Comparison of ENCODE assay signal across 20 cellular contexts in genomic region chr21:27369962-27370578, GRCh38.
DNase-seq lines count a peak whose midpoint lies in the region; ATAC-seq, FAIRE-seq and TF ChIP-seq lines count a peak whose summit lies in the region.
"Had no signal": no experiment of that assay in that cellular context is flagged by ENCODE, and none has a peak within 500 bp of the region (broad histone marks: within the 10 kb centered on the region; RNA-seq: fewer than 3 reads in every experiment).

No MANE protein-coding gene starts in this region.

- dilution Hi-C loops in endothelial cell of umbilical vein (cut with MboI; ENCODE audit: extremely low pct_ligation_motif_present, low sequenced_read_pairs), result no loop called here

- TF ChIP-seq RAD21 in HepG2 (CRISPR knock-in tag; IDR thresholded peaks at IDR 0.05), result no peak

- intact Hi-C loops in right lobe of liver (cut with DNase I) (no loop called here), HepG2 (cut with micrococcal nuclease; ENCODE audit: unreplicated experiment) (no loop called here), endothelial cell of umbilical vein (cut with micrococcal nuclease) (loop anchor here (10.0 kb wide), 1 partner anchor 195 kb away; no protein-coding TSS in a partner anchor)

- no peak overlapping the region for H2AFZ ChIP-seq in HepG2 (ENCODE audit: low read length)
- H2AFZ ChIP-seq in endothelial cell of umbilical vein (ENCODE audit: low read depth, low read length), result no peak overlapping the region

- H3K9me3 ChIP-seq in right lobe of liver (no peaks in the 10 kb centered on the region), HepG2 (ENCODE audit: low read length) (peaks cover 99% of the 10 kb centered on the region), endothelial cell of umbilical vein (replicated peaks; ENCODE audit: control insufficient read depth, insufficient read depth, low read length) (no peaks in the 10 kb centered on the region)

- no peaks in the 10 kb centered on the region for H3K79me2 ChIP-seq in HepG2 (ENCODE audit: insufficient read depth, low read length)
- H3K79me2 ChIP-seq in endothelial cell of umbilical vein (ENCODE audit: control insufficient read depth, insufficient read depth, low read length), result no peaks in the 10 kb centered on the region

- WGBS in right lobe of liver (ENCODE audit: insufficient coverage, low coverage, low lambda C conversion rate, missing lambda C conversion rate), result 50% methylated on average over 3 of the region's 3 CpGs
- 28% methylated on average over 3 of the region's 3 CpGs for WGBS in HepG2 (ENCODE audit: low lambda C conversion rate)

- TF ChIP-seq POLR2A in right lobe of liver (IDR thresholded peaks at IDR 0.05) (no peak), HepG2 (IDR thresholded peaks at IDR 0.05; ENCODE audit: insufficient read depth in 1 of 2, low read depth in 2 of 2, low read length in 2 of 2) (no peak), endothelial cell of umbilical vein (IDR thresholded peaks at IDR 0.05; ENCODE audit: low read depth, low read length) (no peak)

- POLR2A ChIA-PET in HepG2 (lab: Yijun Ruan, JAX) (no interaction called here), endothelial cell of umbilical vein (lab: Charles Lee) (no interaction called here)

- BruUV-seq in HepG2 (replicated peaks; lab: Mats Ljungman, UMichigan) (no TSS peak), endothelial cell of umbilical vein (replicated peaks; lab: Mats Ljungman, UMichigan) (no TSS peak)

- CTCF ChIA-PET in HepG2 (lab: Yijun Ruan, JAX; ENCODE audit: low intra/inter-chr PET ratio, low total read pairs) (no interaction called here), endothelial cell of umbilical vein (lab: Charles Lee) (interaction anchor here (0.6 to 1.9 kb wide), 7 partner anchors 10 to 331 kb away, joined by 3 to 5 read pairs (median 3); no protein-coding TSS in a partner anchor)

- H3K4me2 ChIP-seq in HepG2 (ENCODE audit: low read depth, low read length) (no peak overlapping the region), endothelial cell of umbilical vein (ENCODE audit: insufficient read depth, low read length) (no peak overlapping the region)

- TF ChIP-seq EP300 in HepG2 (IDR thresholded peaks at IDR 0.05; ENCODE audit: low read depth in 2 of 2, low read length in 2 of 2), result no peak
- TF ChIP-seq EP300 in HepG2 (CRISPR knock-in tag; IDR thresholded peaks at IDR 0.05; ENCODE audit: borderline replicate concordance), result no peak

- in situ Hi-C loops in HepG2 (cut with HindIII; ENCODE audit: extremely low pct_ligation_motif_present, low pct_unique_long_range_greater_than_20kb), result no loop called here

- TF ChIP-seq CTCF in right lobe of liver (IDR thresholded peaks at IDR 0.05) (no peak), HepG2 (CRISPR knock-in tag; IDR thresholded peaks at IDR 0.05) (no peak), endothelial cell of umbilical vein (IDR thresholded peaks at IDR 0.05; ENCODE audit: extremely low read depth in 1 of 2, insufficient read depth in 1 of 2, low read depth in 1 of 2, low read length in 2 of 2) (no peak)

- no peaks in the 10 kb centered on the region for H3K36me3 ChIP-seq in right lobe of liver
- no peaks in the 10 kb centered on the region for H3K36me3 ChIP-seq in HepG2 (replicated peaks in 1 of 2; ENCODE audit: control insufficient read depth in 1 of 2, insufficient read depth in 2 of 2, low read length in 2 of 2)
- no peaks in the 10 kb centered on the region for H3K36me3 ChIP-seq in endothelial cell of umbilical vein (ENCODE audit: control insufficient read depth in 2 of 2, extremely low read depth in 1 of 2, insufficient read depth in 2 of 2, low read length in 2 of 2)

- no peaks in the 10 kb centered on the region for H3K9me1 ChIP-seq in endothelial cell of umbilical vein (replicated peaks; ENCODE audit: control insufficient read depth, extremely low read depth, insufficient read depth, low read length)

- no peaks in the 10 kb centered on the region for H4K20me1 ChIP-seq in HepG2 (ENCODE audit: insufficient read depth, low read length)
- no peaks in the 10 kb centered on the region for H4K20me1 ChIP-seq in endothelial cell of umbilical vein (replicated peaks; ENCODE audit: control insufficient read depth, extremely low read depth, insufficient read depth, low read length)

- peak in 3 of 4 donors; percentile 38 to 77 (median 75) for ATAC-seq in right lobe of liver
- ATAC-seq in HepG2, result no peak
- no peak for ATAC-seq in HG02763 (IDR thresholded peaks at IDR 0.05; ENCODE audit: unreplicated experiment)
- ATAC-seq in HG02981 (IDR thresholded peaks at IDR 0.05; ENCODE audit: unreplicated experiment), result no peak
- ATAC-seq: SK-N-SH treated with all-trans-retinoic acid at 6 μM for 48 hours had no signal

- H3K9ac ChIP-seq in HepG2 (ENCODE audit: insufficient read depth, low read depth, low read length) (no peak overlapping the region), endothelial cell of umbilical vein (replicated peaks; ENCODE audit: extremely low read depth, insufficient read depth, low read length) (no peak overlapping the region)

- no peaks in the 10 kb centered on the region for H3K27me3 ChIP-seq in right lobe of liver
- no peaks in the 10 kb centered on the region for H3K27me3 ChIP-seq in HepG2 (ENCODE audit: control insufficient read depth in 1 of 2, insufficient read depth in 2 of 2, low read length in 2 of 2)
- H3K27me3 ChIP-seq in endothelial cell of umbilical vein (ENCODE audit: control insufficient read depth in 2 of 2, insufficient read depth in 2 of 2, low read length in 2 of 2), result no peaks in the 10 kb centered on the region

- H3K4me3 ChIP-seq in right lobe of liver (no peak overlapping the region), HepG2 (replicated peaks in 1 of 3; ENCODE audit: insufficient read depth in 1 of 3, low read depth in 2 of 3, low read length in 3 of 3) (no peak overlapping the region), endothelial cell of umbilical vein (replicated peaks in 1 of 3; ENCODE audit: insufficient read depth in 1 of 3, low read depth in 1 of 3, low read length in 3 of 3) (no peak overlapping the region)

- H3K4me1 ChIP-seq in right lobe of liver (no peaks in the 10 kb centered on the region), HepG2 (ENCODE audit: insufficient read depth, low read length) (no peaks in the 10 kb centered on the region), endothelial cell of umbilical vein (ENCODE audit: control insufficient read depth, extremely low read depth, insufficient read depth, low read length) (no peaks in the 10 kb centered on the region)

- DNase-seq in right lobe of liver (no peak), HepG2 (ENCODE audit: low spot score) (no peak), endothelial cell of umbilical vein (ENCODE audit: low read depth, low spot score) (peak; percentile 56), iPS DF 19.7 (ENCODE audit: low read depth, low spot score) (peak; percentile 35), urothelium cell line (ENCODE audit: low spot score) (no peak), KG1 (lab: John Stamatoyannopoulos, UW) (no peak)
- DNase-seq: Calu3; CD4-positive, alpha-beta T cell; DMS53; GOT3; NCI-H1105; NCI-H1694; NCI-H2081 treated with DMSO at 0.1 percent for 48 hours; SHP77 had no signal

- H3K27ac ChIP-seq in right lobe of liver, result no peak overlapping the region
- H3K27ac ChIP-seq in HepG2 (ENCODE audit: extremely low read length, insufficient read depth, low read length), result no peak overlapping the region
- H3K27ac ChIP-seq in endothelial cell of umbilical vein (ENCODE audit: insufficient read depth, low read depth, low read length), result no peak overlapping the region

- FAIRE-seq in HepG2 (lab: Jason Lieb, UNC) (no peak), endothelial cell of umbilical vein (lab: Jason Lieb, UNC) (no peak), urothelium cell line (lab: Jason Lieb, UNC) (peak; percentile 5)
- FAIRE-seq: A204.1, GM12891, RCC 7860 had no signal

TF ChIP-seq in HepG2, 621 proteins besides CTCF, POLR2A, EP300 and RAD21 (continues in another document):
- TF ChIP-seq SAFB2 (CRISPR knock-in tag; IDR thresholded peaks at IDR 0.05; ENCODE audit: borderline replicate concordance, low read depth) (no peak), ATF2 (CRISPR knock-in tag; IDR thresholded peaks at IDR 0.05) (no peak), ZNF740 (CRISPR knock-in tag; IDR thresholded peaks at IDR 0.05) (no peak), RFXAP (CRISPR knock-in tag; IDR thresholded peaks at IDR 0.05; ENCODE audit: borderline replicate concordance) (no peak)

TF ChIP-seq in endothelial cell of umbilical vein, 7 proteins besides CTCF, POLR2A, EP300 and RAD21:
- no peak for TF ChIP-seq MYC (IDR thresholded peaks at IDR 0.05; ENCODE audit: low read depth, low read length)
- no peak for TF ChIP-seq MAX (IDR thresholded peaks at IDR 0.05; ENCODE audit: insufficient read depth, insufficient read length)
- TF ChIP-seq FOS (IDR thresholded peaks at IDR 0.05; ENCODE audit: borderline replicate concordance, insufficient read depth, low read length), result peak; percentile 23
- peak; percentile 24 for TF ChIP-seq POLR2AphosphoS5 (IDR thresholded peaks at IDR 0.05; ENCODE audit: insufficient read depth, low read depth, low read length)

Comparison
In these comparisons a context has a peak if more than half of its experiments do, and no peak if none do; other contexts are left out.
1. ATAC-seq: peak in right lobe of liver (3 of 4); none in HepG2 (single experiment), HG02763 (single experiment) and HG02981 (single experiment).
2. DNase-seq: peak in endothelial cell of umbilical vein (single experiment) and iPS DF 19.7 (single experiment); none in right lobe of liver (0 of 3), HepG2 (single experiment), urothelium cell line (single experiment) and KG1 (single experiment).